13 cellular contexts compared by ENCODE assay signal in the genomic region with DNA sequence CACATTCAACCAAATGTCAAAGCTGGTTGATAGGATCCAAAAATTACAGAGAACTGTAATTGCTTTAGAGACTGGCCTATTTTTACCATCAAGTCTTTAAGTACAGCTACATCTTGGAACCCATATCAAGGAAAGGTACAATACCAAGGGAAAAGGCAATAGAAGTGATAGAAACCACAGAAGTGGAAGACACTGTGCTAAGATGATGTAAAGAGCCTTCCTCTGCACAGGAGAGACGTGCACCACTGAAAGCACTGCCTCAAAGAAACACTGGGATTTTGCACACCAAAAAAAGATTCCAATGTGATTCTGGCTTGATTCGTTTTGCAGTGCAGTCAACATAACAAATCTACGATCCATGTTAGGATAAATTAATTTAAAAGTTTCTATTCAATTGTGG.
DNase-seq lines count a peak whose midpoint lies in the region; ATAC-seq, FAIRE-seq and TF ChIP-seq lines count a peak whose summit lies in the region.
"Had no signal": no experiment of that assay in that cellular context is flagged by ENCODE, and none has a peak within 500 bp of the region (broad histone marks: within the 10 kb centered on the region; RNA-seq: fewer than 3 reads in every experiment).

No MANE protein-coding gene starts in this region.

- TF ChIP-seq POLR2A in stomach (IDR thresholded peaks at IDR 0.05) (no peak), H54 (IDR thresholded peaks at IDR 0.05; ENCODE audit: low read depth, low read length) (no peak)

- TF ChIP-seq EP300 in stomach (IDR thresholded peaks at IDR 0.05), result no peak

- intact Hi-C loops in stomach (cut with DNase I; ENCODE audit: low total_unique reads), result no loop called here

- no peak for TF ChIP-seq CTCF in stomach (IDR thresholded peaks at IDR 0.05)
- no peak for TF ChIP-seq CTCF in GM10266 (IDR thresholded peaks at IDR 0.05; ENCODE audit: control insufficient read depth, insufficient read depth, low read depth, missing control alignments)

- no peaks in the 10 kb centered on the region for H3K9me3 ChIP-seq in stomach

- no peak for FAIRE-seq in H54 (lab: Jason Lieb, UNC)
- FAIRE-seq: colon had no signal

- no peaks in the 10 kb centered on the region for H3K36me3 ChIP-seq in stomach
- no peaks in the 10 kb centered on the region for H3K36me3 ChIP-seq in H7 (replicated peaks; ENCODE audit: control insufficient read depth, insufficient read depth, low read length)

- no peak for ATAC-seq in activated T-cell treated with anti-CD3 and anti-CD28 coated beads, Interleukin-2, amount 50 U/mL, for 4 hours
- peak; percentile 15 for ATAC-seq in HG03439 (IDR thresholded peaks at IDR 0.05; ENCODE audit: unreplicated experiment)

- peaks cover 96% of the 10 kb centered on the region for H3K4me1 Mint-ChIP-seq in activated T-cell treated with anti-CD3 and anti-CD28 coated beads, Interleukin-2, amount 50 U/mL, for 4 hours (ENCODE audit: low read depth)
- H3K4me1 Mint-ChIP-seq in activated naive CD8-positive, alpha-beta T cell (ENCODE audit: low read depth), result peaks cover 94% of the 10 kb centered on the region

- H3K4me3 ChIP-seq in stomach, result no peak overlapping the region
- H3K4me3 ChIP-seq in H7 (ENCODE audit: insufficient read depth, low read depth, low read length), result no peak overlapping the region

- H3K27me3 ChIP-seq in stomach, result no peaks in the 10 kb centered on the region
- H3K27me3 ChIP-seq in H7 (ENCODE audit: control insufficient read depth, insufficient read depth, low read length), result no peaks in the 10 kb centered on the region

- H3K4me3 Mint-ChIP-seq in activated T-cell treated with anti-CD3 and anti-CD28 coated beads, Interleukin-2, amount 50 U/mL, for 4 hours, result peak overlapping the region; percentile 65
- H3K4me3 Mint-ChIP-seq in activated naive CD8-positive, alpha-beta T cell, result peak overlapping the region; percentile 73

- peaks cover 11% of the 10 kb centered on the region for H3K9me3 Mint-ChIP-seq in activated T-cell treated with anti-CD3 and anti-CD28 coated beads, Interleukin-2, amount 50 U/mL, for 4 hours
- H3K9me3 Mint-ChIP-seq in activated naive CD8-positive, alpha-beta T cell (ENCODE audit: low read depth), result peaks cover 9% of the 10 kb centered on the region

- H3K27ac ChIP-seq in stomach, result peak overlapping the region in 3 of 5 donors; percentile 11 to 59 (median 37)

- peaks cover 35% of the 10 kb centered on the region for H3K36me3 Mint-ChIP-seq in activated T-cell treated with anti-CD3 and anti-CD28 coated beads, Interleukin-2, amount 50 U/mL, for 4 hours (ENCODE audit: insufficient read depth)
- H3K36me3 Mint-ChIP-seq in activated naive CD8-positive, alpha-beta T cell, result peaks cover 30% of the 10 kb centered on the region

- H3K27me3 Mint-ChIP-seq in activated T-cell treated with anti-CD3 and anti-CD28 coated beads, Interleukin-2, amount 50 U/mL, for 4 hours (ENCODE audit: low read depth), result no peaks in the 10 kb centered on the region
- H3K27me3 Mint-ChIP-seq in activated naive CD8-positive, alpha-beta T cell, result no peaks in the 10 kb centered on the region

- 43 to 69% (median 57%) methylated on average over 3 of the region's 3 CpGs for WGBS in stomach, 5 donors

- DNase-seq in activated T-cell treated with anti-CD3 and anti-CD28 coated beads, Interleukin-2, amount 50 U/mL, for 4 hours, result no peak
- DNase-seq in activated T-cell treated with anti-CD3 and anti-CD28 coated beads for 4 hours (no peak), stomach (no peak), H54 (ENCODE audit: insufficient read length, low spot score) (no peak), GM10266 (ENCODE audit: extremely low spot score) (no peak), H7 (no peak)
- DNase-seq: EL, midbrain, posterior cingulate gyrus, SHP77 had no signal

- peak overlapping the region; percentile 91 for H3K27ac Mint-ChIP-seq in activated naive CD8-positive, alpha-beta T cell

- H3K4me1 ChIP-seq in stomach, result peaks cover 0 to 15% (median 7%) of the 10 kb centered on the region in 4 donors
